Comparison of ENCODE assay signal across 8 cellular contexts in genomic region chr1:19643113-19643512, GRCh38. TPM values are rescaled to one million over a fixed set of nuclear protein-coding genes. Genes with fewer than 3 reads are reported as not detected.
DNase-seq lines count a peak whose midpoint lies in the region; ATAC-seq, FAIRE-seq and TF ChIP-seq lines count a peak whose summit lies in the region.

No MANE protein-coding gene starts in this region.

- H3K79me2 ChIP-seq in GM12878 (ENCODE audit: control insufficient read depth, insufficient read depth, low read length), result no peaks in the 10 kb centered on the region

- H2AK5ac ChIP-seq in mesenchymal stem cell (ENCODE audit: low read length, severe bottlenecking), result peak overlapping the region; percentile 51

- POLR2A ChIA-PET in A549 (lab: Yijun Ruan, JAX), result interaction anchor here (1.9 kb wide), 1 partner anchor 47 kb away, joined by 7 read pairs; a partner anchor contains a TSS
- POLR2A ChIA-PET in GM12878 (lab: Charles Lee), result no interaction called here

- H4K91ac ChIP-seq in mesenchymal stem cell (ENCODE audit: low read length), result no peak overlapping the region

- SMC1A ChIA-PET in GM12878 (lab: Charles Lee; ENCODE audit: uncharacterized antibody, unreplicated experiment), result interaction anchor here (0.9 to 1.3 kb wide), 2 partner anchors 44 to 250 kb away, joined by 3 to 4 read pairs; no protein-coding TSS in a partner anchor

- peak; percentile 23; the same call in 1 of the 3 replicates for TF ChIP-seq CTCF in A549 (IDR thresholded peaks at IDR 0.05)
- peak; percentile 34 for TF ChIP-seq CTCF in HFF-Myc (IDR thresholded peaks at IDR 0.05; ENCODE audit: low read depth, low read length, missing control alignments)
- 0 out of 6 replicates have a peak, but pooled peaks of 1 of the 3 experiments have one; percentile 1 for TF ChIP-seq CTCF in GM12878 (IDR thresholded peaks at IDR 0.05 in 2 of 3, conservative IDR thresholded peaks at IDR 0.05 in 1 of 3; ENCODE audit: control insufficient read depth in 2 of 3, extremely low read depth in 1 of 3, insufficient read depth in 1 of 3, low read depth in 3 of 3, low read length in 3 of 3)

- H3K4me2 ChIP-seq in A549 (peak overlapping the region; percentile 89), GM12878 (ENCODE audit: control insufficient read depth, insufficient read depth) (peak overlapping the region; percentile 60), mesenchymal stem cell (ENCODE audit: low read length, poor library complexity, severe bottlenecking) (peak overlapping the region; percentile 91)

- no peak overlapping the region for H2BK5ac ChIP-seq in mesenchymal stem cell (ENCODE audit: low read depth, low read length, poor library complexity, severe bottlenecking)

- peaks cover 2 to 6% of the 10 kb centered on the region in 2 experiments for H3K27me3 ChIP-seq in GM12878 (replicated peaks in 1 of 2; ENCODE audit: control insufficient read depth in 2 of 2, insufficient read depth in 2 of 2, low read length in 1 of 2)
- H3K27me3 ChIP-seq in mesenchymal stem cell (ENCODE audit: control insufficient read depth in 1 of 2, insufficient read depth in 1 of 2, low read length in 2 of 2), result no peaks in the 10 kb centered on the region

- H3K4me3 ChIP-seq in A549, result no peak overlapping the region
- peak overlapping the region; percentile 38 for H3K4me3 ChIP-seq in HFF-Myc (replicated peaks; ENCODE audit: low read depth, low read length)
- H3K4me3 ChIP-seq in GM12878, result no peak overlapping the region
- H3K4me3 ChIP-seq in mesenchymal stem cell (ENCODE audit: insufficient read depth in 1 of 2, low read depth in 1 of 2, low read length in 2 of 2), result peak overlapping the region in 1 of 2 experiments; percentile 77

- RAD21 ChIA-PET in GM12878 (lab: Charles Lee; ENCODE audit: unreplicated experiment), result no interaction called here

- in situ Hi-C loops in GM12878 (cut with MboI), result no loop called here

- H2BK12ac ChIP-seq in mesenchymal stem cell (ENCODE audit: low read length in 2 of 2), result no peak overlapping the region

- H3K27ac ChIP-seq in A549, result peak overlapping the region; percentile 84 to 91
- no peak overlapping the region for H3K27ac ChIP-seq in GM12878 (ENCODE audit: control insufficient read depth, insufficient read depth)
- H3K27ac ChIP-seq in mesenchymal stem cell (ENCODE audit: low read length, poor library complexity, severe bottlenecking), result no peak overlapping the region

- no peaks in the 10 kb centered on the region for H4K20me1 ChIP-seq in GM12878 (ENCODE audit: control insufficient read depth, insufficient read depth)

- no TSS peak for BruUV-seq in GM12878 (replicated peaks; lab: Mats Ljungman, UMichigan)

- ATAC-seq in A549 (peak; percentile 82 to 86), GM12878 (peak; percentile 11; the same call in 1 of the 3 replicates), HG03095 (IDR thresholded peaks at IDR 0.05; ENCODE audit: unreplicated experiment) (no peak), HG02678 (IDR thresholded peaks at IDR 0.05; ENCODE audit: unreplicated experiment) (no peak)

- H3K36me3 ChIP-seq in GM12878 (ENCODE audit: control insufficient read depth in 2 of 2, insufficient read depth in 2 of 2, low read length in 1 of 2) (no peaks in the 10 kb centered on the region), mesenchymal stem cell (ENCODE audit: control insufficient read depth in 1 of 2, insufficient read depth in 2 of 2, low read depth in 1 of 2, low read length in 2 of 2) (peaks cover under 1 to 3% of the 10 kb centered on the region in 2 experiments)

- no peak overlapping the region for H2AFZ ChIP-seq in GM12878 (ENCODE audit: control insufficient read depth, low read depth, low read length)
- no peak overlapping the region for H2AFZ ChIP-seq in mesenchymal stem cell (ENCODE audit: low read depth, low read length)

- TF ChIP-seq POLR2A in A549 (IDR thresholded peaks at IDR 0.05; ENCODE audit: low read length) (peak; percentile 19; the same call in 1 of the 2 replicates), GM12878 (IDR thresholded peaks at IDR 0.05; ENCODE audit: low read depth, low read length) (no peak)

- no peaks in the 10 kb centered on the region for H3K9me3 ChIP-seq in A549
- H3K9me3 ChIP-seq in GM12878 (replicated peaks; ENCODE audit: control insufficient read depth, insufficient read depth, low read length), result no peaks in the 10 kb centered on the region
- no peaks in the 10 kb centered on the region for H3K9me3 ChIP-seq in mesenchymal stem cell (ENCODE audit: control insufficient read depth, low read length)

- H2BK15ac ChIP-seq in mesenchymal stem cell (ENCODE audit: low read depth, poor library complexity, severe bottlenecking), result no peak overlapping the region

- H3K79me1 ChIP-seq in mesenchymal stem cell (replicated peaks; ENCODE audit: low read length, poor library complexity, severe bottlenecking), result peaks cover 7% of the 10 kb centered on the region

- H2BK120ac ChIP-seq in mesenchymal stem cell (ENCODE audit: low read depth, low read length), result no peak overlapping the region

- H3K14ac ChIP-seq in mesenchymal stem cell (ENCODE audit: low read length in 2 of 2), result no peak overlapping the region

- no peak overlapping the region for H3K9ac ChIP-seq in GM12878 (ENCODE audit: control insufficient read depth, insufficient read depth, low read length)
- peak overlapping the region; percentile 88 for H3K9ac ChIP-seq in mesenchymal stem cell (ENCODE audit: low read length)

- TF ChIP-seq RAD21 in A549 (conservative IDR thresholded peaks at IDR 0.05 in 1 of 2, IDR thresholded peaks at IDR 0.05 in 1 of 2) (no peak), GM12878 (IDR thresholded peaks at IDR 0.05; ENCODE audit: insufficient read depth, low read depth, low read length) (no peak)

- DNase-seq in A549 (ENCODE audit: low read depth in 1 of 2, low spot score in 1 of 2) (peak; percentile 85 to 88), HFF-Myc (ENCODE audit: extremely low read depth, low read depth) (no peak), GM12878 (ENCODE audit: low read depth, low spot score) (no peak), mesenchymal stem cell (peak; percentile 37), NCI-H1436 treated with DMSO at 0.1 percent for 48 hours (lab: John Stamatoyannopoulos, UW) (no peak)
- DNase-seq in NK-92 treated with Interleukin-12 subunit alpha and Interleukin-12 subunit beta, amount 100 ng/mL, for 24 hours (lab: John Stamatoyannopoulos, UW), result no peak

- H4K8ac ChIP-seq in mesenchymal stem cell (ENCODE audit: low read length), result no peak overlapping the region

- H3K18ac ChIP-seq in mesenchymal stem cell (ENCODE audit: low read depth in 1 of 2, low read length in 2 of 2), result no peak overlapping the region

- H3K23ac ChIP-seq in mesenchymal stem cell (ENCODE audit: low read length in 2 of 2), result no peak overlapping the region

- intact Hi-C loops in GM12878 (cut with micrococcal nuclease; ENCODE audit: unreplicated experiment), result no loop called here

- FAIRE-seq in A549 (lab: Jason Lieb, UNC), result no peak
- no peak for FAIRE-seq in GM12878 (lab: Jason Lieb, UNC)

- CTCF ChIA-PET in A549 (lab: Yijun Ruan, JAX) (interaction anchor here (0.6 to 2.1 kb wide), 14 partner anchors 11 to 252 kb away, joined by 3 to 8 read pairs (median 4); partner anchors contain the start of gene CAPZB), GM12878 (lab: Yijun Ruan, JAX) (interaction anchor here (1.1 kb wide), 1 partner anchor 11 kb away, joined by 3 read pairs; no protein-coding TSS in a partner anchor)

- WGBS in A549 (ENCODE audit: missing lambda C conversion rate), result 14% methylated on average over 7 of the region's 7 CpGs
- 44% methylated on average over 7 of the region's 7 CpGs for WGBS in GM12878 (ENCODE audit: insufficient coverage, insufficient replicate concordance, low lambda C conversion rate, missing lambda C conversion rate)
- 67% methylated on average over 7 of the region's 7 CpGs for WGBS in mesenchymal stem cell

- no peak for TF ChIP-seq EP300 in A549 (IDR thresholded peaks at IDR 0.05)
- no peak for TF ChIP-seq EP300 in GM12878 (IDR thresholded peaks at IDR 0.05; ENCODE audit: borderline replicate concordance in 1 of 2, control insufficient read depth in 1 of 2, low read depth in 2 of 2, low read length in 2 of 2)

- peaks cover 55% of the 10 kb centered on the region for H3K4me1 ChIP-seq in A549
- peaks cover 3% of the 10 kb centered on the region; the same call in 1 of the 2 replicates for H3K4me1 ChIP-seq in GM12878 (ENCODE audit: control insufficient read depth, insufficient read depth, low read length)
- H3K4me1 ChIP-seq in mesenchymal stem cell (ENCODE audit: control insufficient read depth, insufficient read depth, low read depth, low read length), result peaks cover 32% of the 10 kb centered on the region

- H3K4ac ChIP-seq in mesenchymal stem cell (ENCODE audit: low read depth in 1 of 2, low read length in 2 of 2), result no peak overlapping the region

RNA-seq across cellular contexts. Expression of gene NBL1, which starts 1.0 kb away (rescaled TPM):
- 19.0 and 23.0 TPM in 2 replicates for polyA plus RNA-seq in A549 (2011; rRNA removed)
- 29.4 and 38.9 TPM in 2 replicates for polyA plus RNA-seq in A549 (2012; cell fraction: cytosol; rRNA removed)
- 30.4 and 33.3 TPM in 2 replicates for polyA plus RNA-seq in A549 (2012; cell fraction: nucleus; rRNA removed)
- 16.3 to 19.9 TPM (median 16.3 TPM) in 3 replicates for polyA plus RNA-seq in A549 (2017; fragmentation: RNase III; extraction: RNeasy Plus Mini Kit Qiagen cat#74134 plus additional on column Dnase treatment)
- 24.7 and 43.2 TPM in 2 replicates for polyA minus RNA-seq in A549 (2011; rRNA and poly(A)+ RNA removed)
- total RNA-seq in GM12878 (2013; cell fraction: nucleolus; rRNA removed), result 0.29 and 0.94 TPM in 2 replicates
- total RNA-seq in GM12878 (2014; rRNA removed), result 1.0 and 1.8 TPM in 2 replicates
- 0.69 and 0.81 TPM in 2 replicates for total RNA-seq in GM12878 (2014; rRNA removed; fragmentation: Illumina TruSeq; extraction: Trizol)
- total RNA-seq in GM12878 (2021), result 1.9 and 2.4 TPM in 2 replicates
- 0.59 TPM for polyA plus RNA-seq in GM12878 (2011; ENCODE audit: low read depth)
- 0.35 and 0.83 TPM in 2 replicates for polyA plus RNA-seq in GM12878 (2011; rRNA removed)
- 0.75 and 2.0 TPM in 2 replicates for polyA plus RNA-seq in GM12878 (2011; cell fraction: cytosol; rRNA removed)
- polyA plus RNA-seq in GM12878 (2011; cell fraction: nucleus; rRNA removed), result 0.47 and 1.1 TPM in 2 replicates
- 1.2 and 1.4 TPM in 2 replicates for polyA plus RNA-seq in GM12878 (2012)
- 0.14 and 0.40 TPM in 2 replicates for polyA plus RNA-seq in GM12878 (2014; fragmentation: Illumina TruSeq; extraction: Trizol)
- under 1 TPM in 1 of 2 experiments, not detected in 1; 0.13 TPM for polyA plus RNA-seq in GM12878 (2014; fragmentation: Nextera tagmentation; extraction: Ambion mirVana)
- 0.82 and 1.2 TPM in 2 replicates for polyA plus RNA-seq in GM12878 (2014; rRNA removed)
- polyA plus RNA-seq in GM12878 (2016; fragmentation: Nextera tagmentation; extraction: Ambion mirVana), result under 1 TPM; 0.36 to 0.45 TPM
- polyA minus RNA-seq in GM12878 (2011; rRNA and poly(A)+ RNA removed), result 0.41 and 0.73 TPM in 2 replicates
- 1.5 and 3.0 TPM in 2 replicates for polyA minus RNA-seq in GM12878 (2011; cell fraction: cytosol; rRNA and poly(A)+ RNA removed)
- polyA minus RNA-seq in GM12878 (2011; cell fraction: nucleus; rRNA and poly(A)+ RNA removed), result 0.36 and 0.77 TPM in 2 replicates
- 59.5 TPM for polyA plus RNA-seq in mesenchymal stem cell (2013, experiment 1 of 2)
- 63.3 TPM for polyA plus RNA-seq in mesenchymal stem cell (2013, experiment 2 of 2)

RNA-seq across cellular contexts. Expression of gene HTR6, which starts 21.6 kb away (rescaled TPM):
- polyA plus RNA-seq in A549 (2011; rRNA removed), result 0.04 TPM in 1 of 2 replicates, not detected in the other
- polyA plus RNA-seq in A549 (2012; cell fraction: cytosol; rRNA removed), result 0.09 TPM in 2 replicates
- polyA plus RNA-seq in A549 (2012; cell fraction: nucleus; rRNA removed), result 0.05 and 0.25 TPM in 2 replicates
- polyA plus RNA-seq in A549 (2017; fragmentation: RNase III; extraction: RNeasy Plus Mini Kit Qiagen cat#74134 plus additional on column Dnase treatment), result 0.13 to 0.30 TPM (median 0.21 TPM) in 3 replicates
- polyA minus RNA-seq in A549 (2011; rRNA and poly(A)+ RNA removed), result not detected in 2 replicates
- 0.38 TPM in 1 of 2 replicates, not detected in the other for total RNA-seq in GM12878 (2013; cell fraction: nucleolus; rRNA removed)
- 1.0 and 1.2 TPM in 2 replicates for total RNA-seq in GM12878 (2014; rRNA removed)
- total RNA-seq in GM12878 (2014; rRNA removed; fragmentation: Illumina TruSeq; extraction: Trizol), result 0.28 and 0.31 TPM in 2 replicates
- total RNA-seq in GM12878 (2021), result 4.3 and 5.3 TPM in 2 replicates
- polyA plus RNA-seq in GM12878 (2011; ENCODE audit: low read depth), result not detected
- polyA plus RNA-seq in GM12878 (2011; rRNA removed), result 0.03 TPM in 1 of 2 replicates, not detected in the other
- 0.12 and 0.15 TPM in 2 replicates for polyA plus RNA-seq in GM12878 (2011; cell fraction: cytosol; rRNA removed)
- polyA plus RNA-seq in GM12878 (2011; cell fraction: nucleus; rRNA removed), result 0.41 and 0.49 TPM in 2 replicates
- 0.37 and 0.69 TPM in 2 replicates for polyA plus RNA-seq in GM12878 (2012)
- 0.22 TPM in 1 of 2 replicates, not detected in the other for polyA plus RNA-seq in GM12878 (2014; fragmentation: Illumina TruSeq; extraction: Trizol)
- polyA plus RNA-seq in GM12878 (2014; fragmentation: Nextera tagmentation; extraction: Ambion mirVana), result not detected
- polyA plus RNA-seq in GM12878 (2014; rRNA removed), result 2.7 and 3.8 TPM in 2 replicates
- polyA plus RNA-seq in GM12878 (2016; fragmentation: Nextera tagmentation; extraction: Ambion mirVana), result 1 to 10 TPM; 2.2 to 2.5 TPM
- 0.10 TPM in 1 of 2 replicates, not detected in the other for polyA minus RNA-seq in GM12878 (2011; rRNA and poly(A)+ RNA removed)
- polyA minus RNA-seq in GM12878 (2011; cell fraction: cytosol; rRNA and poly(A)+ RNA removed), result 0.42 TPM in 1 of 2 replicates, not detected in the other
- polyA minus RNA-seq in GM12878 (2011; cell fraction: nucleus; rRNA and poly(A)+ RNA removed), result 0.29 TPM in 1 of 2 replicates, not detected in the other
- polyA plus RNA-seq in mesenchymal stem cell (2013, experiment 1 of 2), result not detected
- not detected for polyA plus RNA-seq in mesenchymal stem cell (2013, experiment 2 of 2)

Comparison
In these comparisons a context has a peak if more than half of its experiments do, and no peak if none do; other contexts are left out.
1. ATAC-seq: peak in A549 (2 of 2) and GM12878 (single experiment); none in HG03095 (single experiment) and HG02678 (single experiment).
2. DNase-seq: peak in A549 (2 of 2) and mesenchymal stem cell (single experiment); none in HFF-Myc (single experiment), GM12878 (single experiment), NK-92 treated with Interleukin-12 subunit alpha and Interleukin-12 subunit beta, amount 100 ng/mL, for 24 hours (single experiment) and NCI-H1436 treated with DMSO at 0.1 percent for 48 hours (single experiment).
3. H3K27ac ChIP-seq: peak in A549 (2 of 2); none in GM12878 (single experiment) and mesenchymal stem cell (single experiment).
4. RNA of gene NBL1, which starts 1.0 kb away (polyA plus RNA-seq): 16.3 to 38.9 TPM in A549; 0.13 to 2.0 TPM in GM12878; every median in the first group is over 4 times any median in the second.
5. Of the 24 proteins assayed by ChIP-seq in both GM12878 and A549: peak only in GM12878: none; only in A549: MAX and POLR2A; in both: none; in neither: 21; mixed calls (peak in some experiments, not most) for 1.
6. Peak in every context shown above with its lines, with median percentiles within 50 percentile points of each other: H3K4me2 ChIP-seq.